8 cellular contexts compared by ENCODE assay signal in genomic region chr4:972651-973424, GRCh38. TPM values are rescaled to one million over a fixed set of nuclear protein-coding genes. Genes with fewer than 3 reads are reported as not detected.
DNase-seq lines count a peak whose midpoint lies in the region; ATAC-seq and TF ChIP-seq lines count a peak whose summit lies in the region.

No MANE protein-coding gene starts in this region.

- peak overlapping the region; percentile 38 for H3K4me3 Mint-ChIP-seq in activated naive CD8-positive, alpha-beta T cell

- peak; percentile 37 for ATAC-seq in HG02623 (IDR thresholded peaks at IDR 0.05; ENCODE audit: unreplicated experiment)

- POLR2A ChIA-PET in RWPE1 (lab: Yijun Ruan, JAX; ENCODE audit: low non-redundant PET): no interaction called here

- TF ChIP-seq CTCF in GM10266 (IDR thresholded peaks at IDR 0.05; ENCODE audit: control insufficient read depth, insufficient read depth, low read depth, missing control alignments): no peak
- TF ChIP-seq CTCF in RWPE1 (conservative IDR thresholded peaks at IDR 0.05; ENCODE audit: low read depth): no peak

- DNase-seq in GM10266 (ENCODE audit: extremely low spot score): peak; percentile 70
- DNase-seq in RWPE1 (ENCODE audit: low spot score): peak; percentile 44
- peak; percentile 20 to 37 for DNase-seq in stimulated activated CD4-positive, alpha-beta T cell treated with anti-CD3 and anti-CD28 coated beads, Interleukin-1b, Interleukin-23, amount 100 ng/mL, for 1 hour (ENCODE audit: low read depth in 2 of 2)
- no peak for DNase-seq in ureter (ENCODE audit: low spot score)
- no peak for DNase-seq in SHP77 treated with DMSO at 0.1 percent for 48 hours (lab: John Stamatoyannopoulos, UW)

- H3K27me3 Mint-ChIP-seq in activated naive CD8-positive, alpha-beta T cell: no peaks in the 10 kb centered on the region

- peak overlapping the region; percentile 64 for H3K4me3 ChIP-seq in iPS-18a (ENCODE audit: low read length)

- peaks cover 57% of the 10 kb centered on the region for H3K27me3 ChIP-seq in iPS-18a (ENCODE audit: control insufficient read depth, insufficient read depth, low read length)

- peak overlapping the region; percentile 49 for H3K27ac ChIP-seq in RWPE1
- H3K27ac ChIP-seq in iPS-18a (ENCODE audit: low read length): no peak overlapping the region

- no peaks in the 10 kb centered on the region for H3K36me3 Mint-ChIP-seq in activated naive CD8-positive, alpha-beta T cell

- no peaks in the 10 kb centered on the region for H3K36me3 ChIP-seq in iPS-18a (ENCODE audit: control insufficient read depth, low read depth, low read length)

- CTCF ChIA-PET in RWPE1 (lab: Yijun Ruan, JAX): no interaction called here

- no peak overlapping the region for H3K9ac ChIP-seq in iPS-18a (ENCODE audit: low read length)

- peaks cover 11% of the 10 kb centered on the region for H3K4me1 Mint-ChIP-seq in activated naive CD8-positive, alpha-beta T cell (ENCODE audit: low read depth)

- no peaks in the 10 kb centered on the region for H3K9me3 ChIP-seq in iPS-18a (ENCODE audit: control insufficient read depth, low read depth, low read length)

- H3K9me3 Mint-ChIP-seq in activated naive CD8-positive, alpha-beta T cell (ENCODE audit: low read depth): no peaks in the 10 kb centered on the region

- no peak overlapping the region for H3K27ac Mint-ChIP-seq in activated naive CD8-positive, alpha-beta T cell

- H3K4me1 ChIP-seq in iPS-18a (ENCODE audit: control insufficient read depth, low read depth, low read length): no peaks in the 10 kb centered on the region

RNA-seq across cellular contexts. Expression of gene DGKQ, which starts 0.5 kb away (rescaled TPM):
- total RNA-seq in ureter: 17.0 TPM

RNA-seq across cellular contexts. Expression of gene IDUA, which starts 14.0 kb away (rescaled TPM):
- 76.4 TPM for total RNA-seq in ureter

RNA-seq across cellular contexts. Expression of gene SLC26A1, which starts 20.4 kb away (rescaled TPM):
- total RNA-seq in ureter: 0.18 TPM

RNA-seq across cellular contexts. Expression of gene FGFRL1, which starts 38.6 kb away (rescaled TPM):
- total RNA-seq in ureter: 13.0 TPM

RNA-seq across cellular contexts. Expression of gene TMEM175, which starts 40.6 kb away (rescaled TPM):
- 39.1 TPM for total RNA-seq in ureter

Comparison
In these comparisons a context has a peak if more than half of its experiments do, and no peak if none do; other contexts are left out.
1. DNase-seq: peak in GM10266 (single experiment), RWPE1 (single experiment) and stimulated activated CD4-positive, alpha-beta T cell treated with anti-CD3 and anti-CD28 coated beads, Interleukin-1b, Interleukin-23, amount 100 ng/mL, for 1 hour (2 of 2); none in ureter (single experiment) and SHP77 treated with DMSO at 0.1 percent for 48 hours (single experiment).